Comparison of ENCODE assay signal across 1 cellular context in genomic region chr3:156455839-156456238, GRCh38.
A peak's percentile ranks its signal among the peaks of the same experiment; 100 is the strongest.
TF ChIP-seq lines count a peak whose summit lies in the region.

No MANE protein-coding gene starts in this region.

TF ChIP-seq in K562, 482 proteins besides CTCF, POLR2A, EP300 and RAD21 (continued from another document):
- no peak for TF ChIP-seq HNRNPLL (IDR thresholded peaks at IDR 0.05; ENCODE audit: low read depth, low read length, poor library complexity, severe bottlenecking)
- TF ChIP-seq ARNT (IDR thresholded peaks at IDR 0.05): no peak
- no peak for TF ChIP-seq HLTF (IDR thresholded peaks at IDR 0.05)
- peak; percentile 90 for TF ChIP-seq ZNF311 (CRISPR knock-in tag; IDR thresholded peaks at IDR 0.05)
- TF ChIP-seq ZSCAN29 (IDR thresholded peaks at IDR 0.05): no peak
- TF ChIP-seq DEAF1 (CRISPR knock-in tag; IDR thresholded peaks at IDR 0.05): peak; percentile 39; the same call in 1 of the 2 replicates
- TF ChIP-seq HDGF (IDR thresholded peaks at IDR 0.05): no peak
- TF ChIP-seq IRF9 (tag; IDR thresholded peaks at IDR 0.05): peak; percentile 93
- no peak for TF ChIP-seq MAFK (IDR thresholded peaks at IDR 0.05; ENCODE audit: low read length)
- no peak for TF ChIP-seq ZNF212 (CRISPR knock-in tag; IDR thresholded peaks at IDR 0.05)
TF ChIP-seq in K562: peak in this region for 74.
